In the genomic region with DNA sequence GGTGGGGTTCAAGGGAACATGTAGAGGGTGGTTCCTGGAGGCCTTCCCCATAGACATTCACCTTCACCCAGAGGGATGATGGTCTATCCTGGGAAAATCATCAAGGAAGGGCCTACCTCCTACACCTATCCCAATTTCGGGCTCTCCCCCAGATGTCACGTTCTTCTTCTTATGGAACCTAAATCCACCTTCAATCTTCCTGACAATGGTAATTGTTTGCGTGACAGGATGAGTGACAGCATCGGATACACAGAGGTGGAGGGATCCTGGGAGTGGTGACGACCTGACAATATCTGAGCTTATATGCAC, we compare ENCODE assay signal across 20 cellular contexts. TPM values are rescaled to one million over a fixed set of nuclear protein-coding genes. Genes with fewer than 3 reads are reported as not detected.
"Had no signal": no experiment of that assay in that cellular context is flagged by ENCODE, and none has a peak within 500 bp of the region (broad histone marks: within the 10 kb centered on the region; RNA-seq: fewer than 3 reads in every experiment).

No MANE protein-coding gene starts in this region.

- H3K4me1 ChIP-seq: colonic mucosa had no signal

- H3K27me3 ChIP-seq: cardiac muscle cell had no signal

- FAIRE-seq: astrocyte, endometrium, islet of Langerhans had no signal

- ATAC-seq: activated naive CD8-positive, alpha-beta T cell treated with anti-CD3 and anti-CD28 coated beads, Interleukin-2, amount 50 U/mL, for 24 hours; gastroesophageal sphincter; heart right ventricle; left lobe of liver; naive thymus-derived CD4-positive, alpha-beta T cell had no signal

- H3K9me3 ChIP-seq: colonic mucosa, gastroesophageal sphincter, heart right ventricle had no signal

- DNase-seq: activated CD4-positive, alpha-beta T cell treated with anti-CD3 and anti-CD28 coated beads for 1 hour; activated CD4-positive, alpha-beta T cell treated with anti-CD3 and anti-CD28 coated beads, Interleukin-2, amount 50 U/mL, for 4 hours; activated naive CD4-positive, alpha-beta T cell; activated naive CD8-positive, alpha-beta T cell treated with anti-CD3 and anti-CD28 coated beads, Interleukin-2, amount 50 U/mL, for 24 hours; activated T-cell treated with anti-CD3 and anti-CD28 coated beads for 4 hours; colonic mucosa; heart right ventricle; naive thymus-derived CD4-positive, alpha-beta T cell; stimulated activated CD4-positive, alpha-beta T cell treated with anti-CD3 and anti-CD28 coated beads, Interleukin-15, amount 100 ng/mL, for 24 hours; stimulated activated CD4-positive, alpha-beta T cell treated with anti-CD3 and anti-CD28 coated beads, Interleukin-4, amount 100 ng/mL, for 1 hour; trophoblast cell had no signal

- H3K36me3 ChIP-seq: cardiac muscle cell, colonic mucosa had no signal

- H3K4me3 ChIP-seq: cardiac muscle cell, colonic mucosa, gastroesophageal sphincter, heart right ventricle had no signal

- H3K27ac ChIP-seq: cardiac muscle cell, colonic mucosa, gastroesophageal sphincter, heart right ventricle had no signal

RNA-seq across cellular contexts. Expression of gene REN, which starts 18.1 kb away (rescaled TPM):
- total RNA-seq: astrocyte; cardiac muscle cell; gastroesophageal sphincter; heart right ventricle; mononuclear cell; naive thymus-derived CD4-positive, alpha-beta T cell; skeletal muscle tissue had no signal
- polyA plus RNA-seq: heart right ventricle; naive thymus-derived CD4-positive, alpha-beta T cell had no signal

RNA-seq across cellular contexts. Expression of gene KISS1, which starts 48.2 kb away (rescaled TPM):
- total RNA-seq: gastroesophageal sphincter, heart right ventricle, mononuclear cell, skeletal muscle tissue had no signal
- polyA plus RNA-seq: esophagus; heart right ventricle; naive thymus-derived CD4-positive, alpha-beta T cell had no signal
